In genomic region chr1:161196111-161196510, GRCh38 we compare ENCODE assay signal across 18 cellular contexts. TPM values are rescaled to one million over a fixed set of nuclear protein-coding genes. Genes with fewer than 3 reads are reported as not detected.
DNase-seq lines count a peak whose midpoint lies in the region; ATAC-seq and TF ChIP-seq lines count a peak whose summit lies in the region.
"Had no signal": no experiment of that assay in that cellular context is flagged by ENCODE, and none has a peak within 500 bp of the region (broad histone marks: within the 10 kb centered on the region; RNA-seq: fewer than 3 reads in every experiment).

No MANE protein-coding gene starts in this region.

- H3K4me2 ChIP-seq in hepatocyte (peak overlapping the region; percentile 76), skeletal muscle satellite cell (ENCODE audit: low read length) (peak overlapping the region; percentile 81)

- no peak overlapping the region for H3K27ac Mint-ChIP-seq in activated T-helper 17 cell treated with anti-CD3 and anti-CD28 coated beads, Interleukin-2, amount 50 U/mL, for 72 hours
- no peak overlapping the region for H3K27ac Mint-ChIP-seq in T-helper 17 cell
- H3K27ac Mint-ChIP-seq: activated CD4-positive, alpha-beta T cell treated with anti-CD3 and anti-CD28 coated beads for 36 hours had no signal

- TF ChIP-seq CTCF in hepatocyte (IDR thresholded peaks at IDR 0.05; ENCODE audit: poor library complexity) (no peak), foreskin keratinocyte (conservative IDR thresholded peaks at IDR 0.05) (no peak)

- H3K9ac ChIP-seq in adipocyte (ENCODE audit: low read length) (peak overlapping the region; percentile 88), skeletal muscle satellite cell (ENCODE audit: low read depth, low read length) (peak overlapping the region; percentile 77)

- H2AFZ ChIP-seq in ACC112 (ENCODE audit: low read length, unreplicated experiment) (no peak overlapping the region), hepatocyte (no peak overlapping the region)

- peaks cover 16% of the 10 kb centered on the region for H3K4me1 Mint-ChIP-seq in activated T-helper 17 cell treated with anti-CD3 and anti-CD28 coated beads, Interleukin-2, amount 50 U/mL, for 72 hours
- peaks cover 22% of the 10 kb centered on the region for H3K4me1 Mint-ChIP-seq in T-helper 17 cell

- no peaks in the 10 kb centered on the region for H3K9me2 ChIP-seq in hepatocyte (replicated peaks; ENCODE audit: insufficient read depth)

- H3K79me2 ChIP-seq in ACC112 (ENCODE audit: control insufficient read depth, insufficient read depth, low read length, unreplicated experiment): peaks cover 22% of the 10 kb centered on the region
- H3K79me2 ChIP-seq in hepatocyte: no peaks in the 10 kb centered on the region

- H3K4me1 ChIP-seq in ACC112 (ENCODE audit: control insufficient read depth, insufficient read depth, low read length, unreplicated experiment) (peaks cover 62% of the 10 kb centered on the region), adipocyte (ENCODE audit: control insufficient read depth, insufficient read depth, low read length) (peaks cover 93% of the 10 kb centered on the region), hepatocyte (ENCODE audit: insufficient read depth) (peaks cover 28% of the 10 kb centered on the region), skeletal muscle satellite cell (ENCODE audit: control insufficient read depth, insufficient read depth, low read length) (peaks cover 49% of the 10 kb centered on the region), foreskin keratinocyte (peaks cover 22% of the 10 kb centered on the region)

- H3K27ac ChIP-seq in ACC112 (ENCODE audit: low read depth, low read length) (peak overlapping the region; percentile 99; the same call in 1 of the 2 replicates), hepatocyte (peak overlapping the region; percentile 96), foreskin keratinocyte (no peak overlapping the region)

- H3K9me3 Mint-ChIP-seq in activated T-helper 17 cell treated with anti-CD3 and anti-CD28 coated beads, Interleukin-2, amount 50 U/mL, for 72 hours: no peaks in the 10 kb centered on the region
- H3K9me3 Mint-ChIP-seq: activated T-cell treated with anti-CD3 and anti-CD28 coated beads, Interleukin-2, amount 50 U/mL, for 4 hours; H9; naive B cell had no signal

- no peaks in the 10 kb centered on the region for H3K27me3 Mint-ChIP-seq in activated T-helper 17 cell treated with anti-CD3 and anti-CD28 coated beads, Interleukin-2, amount 50 U/mL, for 72 hours
- no peaks in the 10 kb centered on the region for H3K27me3 Mint-ChIP-seq in T-helper 17 cell
- H3K27me3 Mint-ChIP-seq: activated CD4-positive, alpha-beta T cell treated with anti-CD3 and anti-CD28 coated beads for 36 hours had no signal

- no peaks in the 10 kb centered on the region for H3K27me3 ChIP-seq in ACC112 (ENCODE audit: insufficient read depth, low read length)
- H3K27me3 ChIP-seq in adipocyte (replicated peaks; ENCODE audit: control insufficient read depth, insufficient read depth, low read length): no peaks in the 10 kb centered on the region
- no peaks in the 10 kb centered on the region for H3K27me3 ChIP-seq in hepatocyte
- H3K27me3 ChIP-seq in skeletal muscle satellite cell (ENCODE audit: control insufficient read depth, insufficient read depth, low read length): no peaks in the 10 kb centered on the region
- H3K27me3 ChIP-seq in foreskin keratinocyte: no peaks in the 10 kb centered on the region

- 95% methylated on average over 7 of the region's 7 CpGs for WGBS in hepatocyte (ENCODE audit: low lambda C conversion rate, missing lambda C conversion rate)

- DNase-seq in adipocyte (ENCODE audit: low read depth): no peak
- no peak for DNase-seq in hepatocyte (ENCODE audit: low spot score)
- DNase-seq in foreskin keratinocyte: no peak
- no peak for DNase-seq in T-helper 17 cell
- DNase-seq in NCI-H1694 (lab: John Stamatoyannopoulos, UW): no peak
- DNase-seq: activated CD4-positive, alpha-beta T cell treated with anti-CD3 and anti-CD28 coated beads for 36 hours; activated T-cell treated with anti-CD3 and anti-CD28 coated beads, Interleukin-2, amount 50 U/mL, for 4 hours; H9; Karpas-422; naive B cell; NCI-H1436 treated with DMSO at 0.1 percent for 48 hours; NCI-H524 treated with DMSO at 0.1 percent for 48 hours; small intestine had no signal

- H3K4me3 ChIP-seq in ACC112 (ENCODE audit: low read depth, low read length) (peak overlapping the region; percentile 87), adipocyte (ENCODE audit: low read length) (peak overlapping the region; percentile 87), hepatocyte (no peak overlapping the region), skeletal muscle satellite cell (ENCODE audit: low read length) (no peak overlapping the region)

- no peaks in the 10 kb centered on the region for H4K20me1 ChIP-seq in hepatocyte (ENCODE audit: insufficient read depth, poor library complexity, severe bottlenecking)

- H3K36me3 ChIP-seq in ACC112 (ENCODE audit: insufficient read depth, low read length) (no peaks in the 10 kb centered on the region; the same call in 1 of the 2 replicates), adipocyte (ENCODE audit: control insufficient read depth, insufficient read depth, low read length, severe bottlenecking) (peaks cover 35% of the 10 kb centered on the region), hepatocyte (replicated peaks; ENCODE audit: insufficient read depth, low read depth) (no peaks in the 10 kb centered on the region), skeletal muscle satellite cell (ENCODE audit: insufficient read depth, low read length) (no peaks in the 10 kb centered on the region)

- H3K9me3 ChIP-seq in adipocyte (ENCODE audit: control insufficient read depth, low read length) (no peaks in the 10 kb centered on the region), hepatocyte (ENCODE audit: low read depth) (no peaks in the 10 kb centered on the region), skeletal muscle satellite cell (replicated peaks; ENCODE audit: low read length) (no peaks in the 10 kb centered on the region), T-helper 17 cell (ENCODE audit: control insufficient read depth, low read length, poor library complexity, severe bottlenecking) (no peaks in the 10 kb centered on the region)

- ATAC-seq in activated T-helper 17 cell treated with anti-CD3 and anti-CD28 coated beads, Interleukin-2, amount 50 U/mL, for 72 hours (replicated peaks): no peak
- ATAC-seq in foreskin keratinocyte (no peak), T-helper 17 cell (no peak)
- ATAC-seq: activated CD4-positive, alpha-beta T cell treated with anti-CD3 and anti-CD28 coated beads for 36 hours; activated T-cell treated with anti-CD3 and anti-CD28 coated beads, Interleukin-2, amount 50 U/mL, for 4 hours had no signal

- H3K36me3 Mint-ChIP-seq in activated T-helper 17 cell treated with anti-CD3 and anti-CD28 coated beads, Interleukin-2, amount 50 U/mL, for 72 hours (ENCODE audit: low read depth): no peaks in the 10 kb centered on the region
- H3K36me3 Mint-ChIP-seq in T-helper 17 cell (ENCODE audit: low read depth): no peaks in the 10 kb centered on the region
- H3K36me3 Mint-ChIP-seq: naive B cell had no signal

- H3K4me3 Mint-ChIP-seq in activated T-helper 17 cell treated with anti-CD3 and anti-CD28 coated beads, Interleukin-2, amount 50 U/mL, for 72 hours: no peak overlapping the region
- no peak overlapping the region for H3K4me3 Mint-ChIP-seq in T-helper 17 cell
- H3K4me3 Mint-ChIP-seq: activated CD4-positive, alpha-beta T cell treated with anti-CD3 and anti-CD28 coated beads for 36 hours; activated T-cell treated with anti-CD3 and anti-CD28 coated beads, Interleukin-2, amount 50 U/mL, for 4 hours had no signal

RNA-seq across cellular contexts. Expression of gene ADAMTS4, which starts 2.7 kb away (rescaled TPM):
- total RNA-seq in hepatocyte (1.2 and 2.3 TPM in 2 replicates), foreskin keratinocyte (1.3 and 2.6 TPM in 2 replicates), T-helper 17 cell (under 1 TPM; 0.31 to 0.77 TPM)
- polyA plus RNA-seq in hepatocyte (4.4 and 6.1 TPM in 2 replicates), foreskin keratinocyte (0.27 and 0.34 TPM in 2 replicates)
- total RNA-seq in skeletal muscle satellite cell (2012; rRNA removed): 2.8 and 14.2 TPM in 2 replicates
- 1 to 10 TPM; 2.2 to 3.1 TPM for total RNA-seq in activated T-helper 17 cell treated with anti-CD3 and anti-CD28 coated beads, Interleukin-2, amount 50 U/mL, for 72 hours

RNA-seq across cellular contexts. Expression of gene NDUFS2, which starts 6.1 kb away (rescaled TPM):
- 103 TPM in 2 replicates for total RNA-seq in hepatocyte
- 163 and 177 TPM in 2 replicates for polyA plus RNA-seq in hepatocyte
- 85.6 and 105 TPM in 2 replicates for total RNA-seq in skeletal muscle satellite cell (2012; rRNA removed)
- 100 to 1,000 TPM in 1 of 2 donors, 10 to 100 TPM in 1; 96.5 to 102 TPM for total RNA-seq in activated T-helper 17 cell treated with anti-CD3 and anti-CD28 coated beads, Interleukin-2, amount 50 U/mL, for 72 hours
- total RNA-seq in foreskin keratinocyte: 90.5 and 96.5 TPM in 2 replicates
- 91.8 and 96.5 TPM in 2 replicates for polyA plus RNA-seq in foreskin keratinocyte
- total RNA-seq in T-helper 17 cell: 10 to 100 TPM; 57.1 to 58.5 TPM

RNA-seq across cellular contexts. Expression of gene B4GALT3, which starts 18.8 kb away (rescaled TPM):
- total RNA-seq in hepatocyte (32.2 and 36.0 TPM in 2 replicates), foreskin keratinocyte (27.3 and 28.8 TPM in 2 replicates), T-helper 17 cell (10 to 100 TPM; 43.7 to 49.2 TPM)
- polyA plus RNA-seq in hepatocyte (48.1 and 56.9 TPM in 2 replicates), foreskin keratinocyte (26.3 and 30.4 TPM in 2 replicates)
- total RNA-seq in skeletal muscle satellite cell (2012; rRNA removed): 15.3 and 23.1 TPM in 2 replicates
- total RNA-seq in activated T-helper 17 cell treated with anti-CD3 and anti-CD28 coated beads, Interleukin-2, amount 50 U/mL, for 72 hours: 10 to 100 TPM; 55.7 to 60.9 TPM

RNA-seq across cellular contexts. Expression of gene FCER1G, which starts 19.0 kb away (rescaled TPM):
- total RNA-seq in hepatocyte (1.1 and 4.3 TPM in 2 replicates), foreskin keratinocyte (0.27 and 0.35 TPM in 2 replicates), T-helper 17 cell (10 to 100 TPM in 1 of 2 donors, 1 to 10 TPM in 1; 8.3 to 12.3 TPM)
- polyA plus RNA-seq in hepatocyte (4.8 and 14.5 TPM in 2 replicates), foreskin keratinocyte (0.27 and 0.43 TPM in 2 replicates)
- not detected in 2 replicates for total RNA-seq in skeletal muscle satellite cell (2012; rRNA removed)
- total RNA-seq in activated T-helper 17 cell treated with anti-CD3 and anti-CD28 coated beads, Interleukin-2, amount 50 U/mL, for 72 hours: 1 to 10 TPM; 1.1 to 2.2 TPM

RNA-seq across cellular contexts. Expression of gene APOA2, which starts 27.3 kb away (rescaled TPM):
- total RNA-seq in hepatocyte (3,581 and 4,608 TPM in 2 replicates), foreskin keratinocyte (not detected in 2 replicates), T-helper 17 cell (not detected)
- polyA plus RNA-seq in hepatocyte (5,258 and 8,089 TPM in 2 replicates), foreskin keratinocyte (not detected in 2 replicates)
- not detected in 2 replicates for total RNA-seq in skeletal muscle satellite cell (2012; rRNA removed)
- not detected for total RNA-seq in activated T-helper 17 cell treated with anti-CD3 and anti-CD28 coated beads, Interleukin-2, amount 50 U/mL, for 72 hours
- total RNA-seq: activated CD4-positive, alpha-beta T cell treated with anti-CD3 and anti-CD28 coated beads for 36 hours; frontal cortex; H9; subcutaneous adipose tissue had no signal

Comparison
In these comparisons a context has a peak if more than half of its experiments do, and no peak if none do; other contexts are left out.
1. H3K4me3 ChIP-seq: peak in ACC112 (single experiment) and adipocyte (single experiment); none in hepatocyte (single experiment) and skeletal muscle satellite cell (single experiment).